9 cellular contexts compared by ENCODE assay signal in genomic region chr2:218228366-218229092, GRCh38. TPM values are rescaled to one million over a fixed set of nuclear protein-coding genes. Genes with fewer than 3 reads are reported as not detected.
DNase-seq lines count a peak whose midpoint lies in the region; ATAC-seq, FAIRE-seq and TF ChIP-seq lines count a peak whose summit lies in the region.
"Had no signal": no experiment of that assay in that cellular context is flagged by ENCODE, and none has a peak within 500 bp of the region (broad histone marks: within the 10 kb centered on the region; RNA-seq: fewer than 3 reads in every experiment).

No MANE protein-coding gene starts in this region.

- H3K4me1 ChIP-seq in testis (peaks cover 39% of the 10 kb centered on the region), pancreas (peaks cover 10 to 41% (median 19%) of the 10 kb centered on the region in 3 donors), neural progenitor cell (no peaks in the 10 kb centered on the region)

- 91% methylated on average over 6 of the region's 6 CpGs for WGBS in testis, 2 donors
- 63 to 64% methylated on average over 6 of the region's 6 CpGs for WGBS in pancreas, 2 donors

- DNase-seq in activated CD4-positive, alpha-beta T cell treated with anti-CD3 and anti-CD28 coated beads, Interleukin-2, amount 10 ng/mL, durations not matched to agents 7 days and 5 days, result no peak
- no peak for DNase-seq in activated CD4-positive, alpha-beta T cell treated with anti-CD3 and anti-CD28 coated beads, Interleukin-2, amount 50 U/mL, for 48 hours
- no peak for DNase-seq in activated B cell treated with CpG ODN at 0.5 μM for 24 hours
- peak; percentile 39 for DNase-seq in glomerular visceral epithelial cell (ENCODE audit: extremely low spot score)
- DNase-seq in testis, result no peak
- DNase-seq in pancreas, result no peak
- no peak for DNase-seq in neural progenitor cell (ENCODE audit: low spot score)
- DNase-seq in 8988T, result no peak

- H3K36me3 Mint-ChIP-seq in activated CD4-positive, alpha-beta T cell treated with anti-CD3 and anti-CD28 coated beads, Interleukin-2, amount 10 ng/mL, durations not matched to agents 7 days and 5 days (ENCODE audit: low read depth), result peaks cover 84% of the 10 kb centered on the region
- peaks cover 85% of the 10 kb centered on the region for H3K36me3 Mint-ChIP-seq in activated B cell treated with CpG ODN at 0.5 μM for 24 hours (ENCODE audit: low read depth)
- H3K36me3 Mint-ChIP-seq in neural progenitor cell, result peaks cover 34% of the 10 kb centered on the region

- TF ChIP-seq POLR2A in testis (IDR thresholded peaks at IDR 0.05), result no peak

- intact Hi-C loops in activated B cell treated with CpG ODN at 0.5 μM for 24 hours (cut with micrococcal nuclease), result loop anchor here (1.0 to 2.0 kb wide), 4 partner anchors 10 to 42 kb away; no protein-coding TSS in a partner anchor
- intact Hi-C loops in testis (cut with DNase I; ENCODE audit: low total_unique reads), result no loop called here
- intact Hi-C loops in pancreas (cut with DNase I), result no loop called here

- POLR2A ChIA-PET in activated CD4-positive, alpha-beta T cell treated with anti-CD3 and anti-CD28 coated beads, Interleukin-2, amount 10 ng/mL, durations not matched to agents 7 days and 5 days (lab: Charles Lee), result interaction anchor here (0.6 to 0.7 kb wide), 2 partner anchors 10 to 15 kb away, joined by 3 to 5 read pairs; no protein-coding TSS in a partner anchor
- POLR2A ChIA-PET in activated B cell treated with CpG ODN at 0.5 μM for 24 hours (lab: Charles Lee), result interaction anchor here (0.5 to 10.1 kb wide), 8 partner anchors 10 to 59 kb away, joined by 3 to 211 read pairs (median 6); partner anchors contain the start of genes AAMP, ARPC2 and PNKD

- H3K79me2 ChIP-seq in neural progenitor cell (ENCODE audit: low read depth), result peaks cover 25% of the 10 kb centered on the region

- no peak overlapping the region for H3K4me3 ChIP-seq in testis
- H3K4me3 ChIP-seq in pancreas, result no peak overlapping the region
- no peak overlapping the region for H3K4me3 ChIP-seq in neural progenitor cell

- FAIRE-seq in pancreas (lab: Jason Lieb, UNC), result no peak

- no peaks in the 10 kb centered on the region for H3K27me3 Mint-ChIP-seq in activated CD4-positive, alpha-beta T cell treated with anti-CD3 and anti-CD28 coated beads, Interleukin-2, amount 10 ng/mL, durations not matched to agents 7 days and 5 days
- H3K27me3 Mint-ChIP-seq in activated B cell treated with CpG ODN at 0.5 μM for 24 hours (no peaks in the 10 kb centered on the region), neural progenitor cell (ENCODE audit: insufficient read depth, low read depth) (no peaks in the 10 kb centered on the region)

- no peaks in the 10 kb centered on the region for H3F3A ChIP-seq in neural progenitor cell (ENCODE audit: low read depth)

- H2AFZ ChIP-seq in neural progenitor cell (replicated peaks), result no peak overlapping the region

- no peaks in the 10 kb centered on the region for H3K9me3 Mint-ChIP-seq in activated CD4-positive, alpha-beta T cell treated with anti-CD3 and anti-CD28 coated beads, Interleukin-2, amount 10 ng/mL, durations not matched to agents 7 days and 5 days
- H3K9me3 Mint-ChIP-seq in activated B cell treated with CpG ODN at 0.5 μM for 24 hours (no peaks in the 10 kb centered on the region), neural progenitor cell (no peaks in the 10 kb centered on the region)

- H3K4me1 Mint-ChIP-seq in activated CD4-positive, alpha-beta T cell treated with anti-CD3 and anti-CD28 coated beads, Interleukin-2, amount 10 ng/mL, durations not matched to agents 7 days and 5 days, result peaks cover 78% of the 10 kb centered on the region
- H3K4me1 Mint-ChIP-seq in activated B cell treated with CpG ODN at 0.5 μM for 24 hours, result peaks cover 75% of the 10 kb centered on the region
- no peaks in the 10 kb centered on the region for H3K4me1 Mint-ChIP-seq in neural progenitor cell

- H3K9me3 ChIP-seq in testis (no peaks in the 10 kb centered on the region), pancreas (no peaks in the 10 kb centered on the region), neural progenitor cell (ENCODE audit: low read depth) (no peaks in the 10 kb centered on the region)

- CTCF ChIA-PET in activated CD4-positive, alpha-beta T cell treated with anti-CD3 and anti-CD28 coated beads, Interleukin-2, amount 10 ng/mL, durations not matched to agents 7 days and 5 days (lab: Charles Lee), result interaction anchor here (0.9 to 3.0 kb wide), 6 partner anchors 9 to 43 kb away, joined by 3 to 13 read pairs (median 6); no protein-coding TSS in a partner anchor
- CTCF ChIA-PET in activated B cell treated with CpG ODN at 0.5 μM for 24 hours (lab: Charles Lee), result interaction anchor here (3.0 to 3.3 kb wide), 2 partner anchors 9 to 29 kb away, joined by 21 to 23 read pairs; no protein-coding TSS in a partner anchor

- no peaks in the 10 kb centered on the region for H3K36me3 ChIP-seq in testis (ENCODE audit: low read depth, missing control alignments)
- peaks cover 0 to 5% (median 3%) of the 10 kb centered on the region in 3 donors for H3K36me3 ChIP-seq in pancreas
- peaks cover 15% of the 10 kb centered on the region for H3K36me3 ChIP-seq in neural progenitor cell

- H3K27ac Mint-ChIP-seq in activated CD4-positive, alpha-beta T cell treated with anti-CD3 and anti-CD28 coated beads, Interleukin-2, amount 10 ng/mL, durations not matched to agents 7 days and 5 days, result peak overlapping the region; percentile 86
- H3K27ac Mint-ChIP-seq in activated B cell treated with CpG ODN at 0.5 μM for 24 hours (peak overlapping the region; percentile 87), neural progenitor cell (no peak overlapping the region)

- peak overlapping the region; percentile 66 to 86 for H3K27ac ChIP-seq in testis
- H3K27ac ChIP-seq in pancreas, result peak overlapping the region in 2 of 4 donors; percentile 42 to 48
- no peak overlapping the region for H3K27ac ChIP-seq in neural progenitor cell
- H3K27ac ChIP-seq: C4-2B had no signal

- no peak overlapping the region for H3K4me2 ChIP-seq in neural progenitor cell

- peak overlapping the region; percentile 37 for H3K4me3 Mint-ChIP-seq in activated CD4-positive, alpha-beta T cell treated with anti-CD3 and anti-CD28 coated beads, Interleukin-2, amount 10 ng/mL, durations not matched to agents 7 days and 5 days
- peak overlapping the region; percentile 56 for H3K4me3 Mint-ChIP-seq in activated B cell treated with CpG ODN at 0.5 μM for 24 hours
- H3K4me3 Mint-ChIP-seq in neural progenitor cell, result no peak overlapping the region

- TF ChIP-seq CTCF in activated B cell treated with CpG ODN at 0.5 μM for 24 hours (IDR thresholded peaks at IDR 0.05), result no peak
- no peak for TF ChIP-seq CTCF in testis (IDR thresholded peaks at IDR 0.05)
- no peak for TF ChIP-seq CTCF in pancreas (IDR thresholded peaks at IDR 0.05)
- TF ChIP-seq CTCF in neural progenitor cell (IDR thresholded peaks at IDR 0.05), result no peak

- peaks cover 36% of the 10 kb centered on the region for H4K20me1 ChIP-seq in neural progenitor cell (ENCODE audit: low read depth)

- H3K27me3 ChIP-seq in testis (no peaks in the 10 kb centered on the region), pancreas (no peaks in the 10 kb centered on the region), neural progenitor cell (no peaks in the 10 kb centered on the region)

- no peak for ATAC-seq in activated B cell treated with CpG ODN at 0.5 μM for 24 hours (ENCODE audit: low read depth)
- ATAC-seq in pancreas, result no peak

- H3K9ac ChIP-seq in neural progenitor cell, result no peak overlapping the region

RNA-seq across cellular contexts. Expression of gene ARPC2, which starts 11.5 kb away (rescaled TPM):
- total RNA-seq in activated CD4-positive, alpha-beta T cell treated with anti-CD3 and anti-CD28 coated beads, Interleukin-2, amount 10 ng/mL, durations not matched to agents 7 days and 5 days, result 100 to 1,000 TPM; 708 to 729 TPM
- total RNA-seq in activated B cell treated with CpG ODN at 0.5 μM for 24 hours (711 and 737 TPM in 2 replicates), testis (100 to 1,000 TPM; 255 to 271 TPM), pancreas (100 to 1,000 TPM in 1 of 6 donors, 10 to 100 TPM in 5; 43.4 to 102 (median 55.8) TPM), neural progenitor cell (ENCODE audit: low replicate concordance) (151 and 155 TPM in 2 replicates)
- polyA plus RNA-seq in testis (ENCODE audit: insufficient read depth, low read depth, low replicate concordance) (338 TPM), pancreas (10 to 100 TPM; 37.4 to 90.7 TPM)

RNA-seq across cellular contexts. Expression of gene GPBAR1, which starts 32.3 kb away (rescaled TPM):
- total RNA-seq in activated CD4-positive, alpha-beta T cell treated with anti-CD3 and anti-CD28 coated beads, Interleukin-2, amount 10 ng/mL, durations not matched to agents 7 days and 5 days, result 1 to 10 TPM; 1.0 to 1.2 TPM
- total RNA-seq in activated B cell treated with CpG ODN at 0.5 μM for 24 hours (0.67 and 0.81 TPM in 2 replicates), testis (1 to 10 TPM; 1.5 to 1.8 TPM), pancreas (1 to 10 TPM in 3 of 6 donors, under 1 TPM in 3; 0.12 to 1.8 (median 0.76) TPM), neural progenitor cell (ENCODE audit: low replicate concordance) (0.09 TPM in 1 of 2 replicates, not detected in the other)
- polyA plus RNA-seq in testis (ENCODE audit: insufficient read depth, low read depth, low replicate concordance) (3.4 TPM), pancreas (1 to 10 TPM; 2.1 to 2.3 TPM)

RNA-seq across cellular contexts. Expression of gene AAMP, which starts 41.4 kb away (rescaled TPM):
- total RNA-seq in activated CD4-positive, alpha-beta T cell treated with anti-CD3 and anti-CD28 coated beads, Interleukin-2, amount 10 ng/mL, durations not matched to agents 7 days and 5 days, result 10 to 100 TPM; 42.3 to 51.1 TPM
- total RNA-seq in activated B cell treated with CpG ODN at 0.5 μM for 24 hours, result 63.4 and 63.6 TPM in 2 replicates
- total RNA-seq in testis, result 100 to 1,000 TPM; 154 to 177 TPM
- 112 TPM for polyA plus RNA-seq in testis (ENCODE audit: insufficient read depth, low read depth, low replicate concordance)
- total RNA-seq in pancreas, result 10 to 100 TPM; 34.0 to 51.8 (median 39.8) TPM
- polyA plus RNA-seq in pancreas, result 10 to 100 TPM; 46.8 to 85.5 TPM
- total RNA-seq in neural progenitor cell (ENCODE audit: low replicate concordance), result 90.4 and 151 TPM in 2 replicates

RNA-seq across cellular contexts. Expression of gene PNKD, which starts 41.8 kb away (rescaled TPM):
- total RNA-seq in activated CD4-positive, alpha-beta T cell treated with anti-CD3 and anti-CD28 coated beads, Interleukin-2, amount 10 ng/mL, durations not matched to agents 7 days and 5 days, result 10 to 100 TPM; 34.0 to 39.1 TPM
- total RNA-seq in activated B cell treated with CpG ODN at 0.5 μM for 24 hours (21.0 and 23.7 TPM in 2 replicates), testis (10 to 100 TPM; 79.3 to 84.2 TPM), pancreas (10 to 100 TPM; 17.2 to 32.2 (median 21.4) TPM), neural progenitor cell (ENCODE audit: low replicate concordance) (13.5 and 31.1 TPM in 2 replicates)
- polyA plus RNA-seq in testis (ENCODE audit: insufficient read depth, low read depth, low replicate concordance) (90.7 TPM), pancreas (10 to 100 TPM; 48.9 to 89.1 TPM)
